ENCODE assay signal across 28 cellular contexts in the genomic region with DNA sequence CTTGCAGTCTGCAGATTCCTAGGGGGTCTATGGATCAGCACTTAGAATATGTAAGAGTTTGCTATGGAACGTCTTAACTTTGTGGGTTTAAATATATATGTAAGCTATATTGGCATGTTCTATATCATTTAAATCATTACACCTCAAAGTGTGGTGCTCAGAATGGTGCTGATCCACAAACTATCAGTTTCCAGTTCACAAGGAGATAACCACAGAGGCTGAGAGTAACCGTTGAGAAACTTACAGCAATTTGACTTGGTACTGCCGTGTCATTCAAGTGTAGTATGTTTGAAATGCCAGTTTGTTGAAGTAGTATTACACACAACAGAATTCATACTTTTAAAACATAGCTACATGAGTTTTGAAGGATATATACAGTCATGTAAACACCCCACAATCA.
"Had no signal": no experiment of that assay in that cellular context is flagged by ENCODE, and none has a peak within 500 bp of the region (broad histone marks: within the 10 kb centered on the region; RNA-seq: fewer than 3 reads in every experiment).

No MANE protein-coding gene starts in this region.

- H3K4me3 Mint-ChIP-seq: activated CD4-positive, alpha-beta memory T cell treated with anti-CD3 and anti-CD28 coated beads, Interleukin-2, amount 10 ng/mL, durations not matched to agents 7 days and 5 days; activated CD4-positive, alpha-beta T cell treated with anti-CD3 and anti-CD28 coated beads for 36 hours; activated naive CD4-positive, alpha-beta T cell treated with anti-CD3 and anti-CD28 coated beads, Interleukin-2, amount 50 U/mL, for 24 hours had no signal

- H3K27me3 Mint-ChIP-seq: activated CD4-positive, alpha-beta memory T cell treated with anti-CD3 and anti-CD28 coated beads, Interleukin-2, amount 10 ng/mL, durations not matched to agents 7 days and 5 days; activated CD4-positive, alpha-beta T cell treated with anti-CD3 and anti-CD28 coated beads for 36 hours; activated naive CD4-positive, alpha-beta T cell treated with anti-CD3 and anti-CD28 coated beads, Interleukin-2, amount 50 U/mL, for 24 hours had no signal

- H3K4me2 ChIP-seq: SK-N-SH had no signal

- H3K27ac Mint-ChIP-seq: activated CD4-positive, alpha-beta memory T cell treated with anti-CD3 and anti-CD28 coated beads, Interleukin-2, amount 10 ng/mL, durations not matched to agents 7 days and 5 days; activated CD4-positive, alpha-beta T cell treated with anti-CD3 and anti-CD28 coated beads for 36 hours; activated naive CD4-positive, alpha-beta T cell treated with anti-CD3 and anti-CD28 coated beads, Interleukin-2, amount 50 U/mL, for 24 hours had no signal

- H3K4me1 ChIP-seq: ascending aorta, body of pancreas, SJCRH30 had no signal

- H3K9ac ChIP-seq: SK-N-SH had no signal

- DNase-seq: activated CD4-positive, alpha-beta memory T cell treated with anti-CD3 and anti-CD28 coated beads, Interleukin-2, amount 10 ng/mL, durations not matched to agents 7 days and 5 days; activated CD4-positive, alpha-beta T cell treated with anti-CD3 and anti-CD28 coated beads for 36 hours; activated CD4-positive, alpha-beta T cell treated with anti-CD3 and anti-CD28 coated beads, Interleukin-2, amount 50 U/mL, for 1 hour; activated CD8-positive, alpha-beta memory T cell treated with anti-CD3 and anti-CD28 coated beads, Interleukin-2, amount 50 U/mL, for 48 hours; activated effector memory CD4-positive, alpha-beta T cell treated with Interleukin-2 at 50 U/mL for 16 hours; activated naive CD4-positive, alpha-beta T cell; activated T-cell treated with anti-CD3 and anti-CD28 coated beads, Interleukin-2, amount 50 U/mL, for 1 hour; amniotic stem cell; body of pancreas; central memory CD4-positive, alpha-beta T cell; NCI-H1092; NCI-H1417; NCI-H1694; NCI-H2029; NCI-H2107; NCI-H2171 treated with DMSO at 0.1 percent for 48 hours; NCI-H226; NCI-H526; NCI-H82; Right ventricle myocardium superior; RPMI8226; SJCRH30; SK-N-SH; T-helper 1 cell had no signal

- H3K9me3 ChIP-seq: ascending aorta, body of pancreas, SJCRH30, SK-N-SH had no signal

- H3K36me3 ChIP-seq: SJCRH30 had no signal

- H3K9me3 Mint-ChIP-seq: activated naive CD4-positive, alpha-beta T cell treated with anti-CD3 and anti-CD28 coated beads, Interleukin-2, amount 50 U/mL, for 24 hours had no signal

- H3K9me2 ChIP-seq: SK-N-SH had no signal

- H3K27me3 ChIP-seq: ascending aorta, body of pancreas, SJCRH30 had no signal

- ATAC-seq: body of pancreas, Panc1 had no signal

- H3K27ac ChIP-seq: ascending aorta, body of pancreas, SJCRH30, VCaP had no signal

- H3K4me3 ChIP-seq: ascending aorta, body of pancreas, SJCRH30 had no signal
